ENCODE assay signal across 14 cellular contexts in genomic region chr17:55451758-55452468, GRCh38. TPM values are rescaled to one million over a fixed set of nuclear protein-coding genes. Genes with fewer than 3 reads are reported as not detected.
DNase-seq lines count a peak whose midpoint lies in the region; ATAC-seq, FAIRE-seq and TF ChIP-seq lines count a peak whose summit lies in the region.
"Had no signal": no experiment of that assay in that cellular context is flagged by ENCODE, and none has a peak within 500 bp of the region (broad histone marks: within the 10 kb centered on the region; RNA-seq: fewer than 3 reads in every experiment).

No MANE protein-coding gene starts in this region.

- H3K4me1 Mint-ChIP-seq in MCF 10A (ENCODE audit: insufficient read depth, unreplicated experiment): peaks cover 30% of the 10 kb centered on the region
- H3K4me1 Mint-ChIP-seq in activated naive CD4-positive, alpha-beta T cell treated with anti-CD3 and anti-CD28 coated beads, Interleukin-2, amount 10 ng/mL, durations not matched to agents 7 days and 5 days: peaks cover 19% of the 10 kb centered on the region

- no peak for TF ChIP-seq CTCF in MCF 10A (IDR thresholded peaks at IDR 0.05; ENCODE audit: unreplicated experiment)
- no peak for TF ChIP-seq CTCF in breast epithelium (IDR thresholded peaks at IDR 0.05)
- TF ChIP-seq CTCF in HepG2 (CRISPR knock-in tag; IDR thresholded peaks at IDR 0.05): no peak
- TF ChIP-seq CTCF in transverse colon (IDR thresholded peaks at IDR 0.05): no peak

- H3K4me1 ChIP-seq in breast epithelium (no peaks in the 10 kb centered on the region), HepG2 (ENCODE audit: insufficient read depth, low read length) (peaks cover 97% of the 10 kb centered on the region), transverse colon (peaks cover 7 to 76% (median 28%) of the 10 kb centered on the region in 4 donors)

- no peaks in the 10 kb centered on the region for H3K9me3 Mint-ChIP-seq in MCF 10A (ENCODE audit: unreplicated experiment)
- H3K9me3 Mint-ChIP-seq in activated naive CD4-positive, alpha-beta T cell treated with anti-CD3 and anti-CD28 coated beads, Interleukin-2, amount 10 ng/mL, durations not matched to agents 7 days and 5 days: peaks cover 2% of the 10 kb centered on the region
- H3K9me3 Mint-ChIP-seq: activated naive CD8-positive, alpha-beta T cell treated with anti-CD3 and anti-CD28 coated beads for 36 hours had no signal

- TF ChIP-seq RAD21 in HepG2 (CRISPR knock-in tag; IDR thresholded peaks at IDR 0.05): no peak

- CTCF ChIA-PET in MCF 10A (lab: Yijun Ruan, JAX): interaction anchor here (0.7 to 0.8 kb wide), 2 partner anchors 11 to 40 kb away, joined by 3 read pairs; no protein-coding TSS in a partner anchor
- CTCF ChIA-PET in HepG2 (lab: Yijun Ruan, JAX; ENCODE audit: low intra/inter-chr PET ratio, low total read pairs): no interaction called here
- CTCF ChIA-PET in activated naive CD4-positive, alpha-beta T cell treated with anti-CD3 and anti-CD28 coated beads, Interleukin-2, amount 10 ng/mL, durations not matched to agents 7 days and 5 days (lab: Charles Lee): no interaction called here

- H3K9ac ChIP-seq in SK-N-MC (ENCODE audit: insufficient read length) (no peak overlapping the region), HepG2 (ENCODE audit: insufficient read depth, low read depth, low read length) (peak overlapping the region; percentile 5; the same call in 1 of the 2 replicates)

- no TSS peak for BruUV-seq in MCF 10A (replicated peaks; lab: Mats Ljungman, UMichigan)
- no TSS peak for BruUV-seq in HepG2 (replicated peaks; lab: Mats Ljungman, UMichigan)

- TF ChIP-seq POLR2A in breast epithelium (IDR thresholded peaks at IDR 0.05): no peak
- TF ChIP-seq POLR2A in HepG2 (IDR thresholded peaks at IDR 0.05; ENCODE audit: insufficient read depth in 1 of 2, low read depth in 2 of 2, low read length in 2 of 2): no peak
- TF ChIP-seq POLR2A in transverse colon (IDR thresholded peaks at IDR 0.05): no peak

- H2AFZ ChIP-seq in HepG2 (ENCODE audit: low read length): no peak overlapping the region

- H3K36me3 ChIP-seq in breast epithelium (no peaks in the 10 kb centered on the region), SK-N-MC (ENCODE audit: insufficient read depth, low read length) (no peaks in the 10 kb centered on the region), HepG2 (replicated peaks in 1 of 2; ENCODE audit: control insufficient read depth in 1 of 2, insufficient read depth in 2 of 2, low read length in 2 of 2) (no peaks in the 10 kb centered on the region), transverse colon (no peaks in the 10 kb centered on the region), MG63 (no peaks in the 10 kb centered on the region)

- intact Hi-C loops in MCF 10A (cut with micrococcal nuclease) (no loop called here), breast epithelium (cut with DNase I; ENCODE audit: low total_unique reads) (no loop called here), HepG2 (cut with micrococcal nuclease; ENCODE audit: unreplicated experiment) (no loop called here), transverse colon (cut with DNase I; ENCODE audit: low total_unique reads) (no loop called here)

- peaks cover 6% of the 10 kb centered on the region for H3K36me3 Mint-ChIP-seq in MCF 10A (ENCODE audit: insufficient read depth, unreplicated experiment)
- H3K36me3 Mint-ChIP-seq in activated naive CD4-positive, alpha-beta T cell treated with anti-CD3 and anti-CD28 coated beads, Interleukin-2, amount 10 ng/mL, durations not matched to agents 7 days and 5 days: no peaks in the 10 kb centered on the region
- H3K36me3 Mint-ChIP-seq: activated naive CD8-positive, alpha-beta T cell treated with anti-CD3 and anti-CD28 coated beads for 36 hours had no signal

- no peaks in the 10 kb centered on the region for H3K79me2 ChIP-seq in HepG2 (ENCODE audit: insufficient read depth, low read length)

- no peaks in the 10 kb centered on the region for H4K20me1 ChIP-seq in HepG2 (ENCODE audit: insufficient read depth, low read length)

- no peaks in the 10 kb centered on the region for H3K27me3 Mint-ChIP-seq in MCF 10A (ENCODE audit: insufficient read depth, unreplicated experiment)
- H3K27me3 Mint-ChIP-seq in activated naive CD4-positive, alpha-beta T cell treated with anti-CD3 and anti-CD28 coated beads, Interleukin-2, amount 10 ng/mL, durations not matched to agents 7 days and 5 days: peaks cover 9% of the 10 kb centered on the region

- DNase-seq in MCF 10A (ENCODE audit: unreplicated experiment) (no peak), breast epithelium (ENCODE audit: low spot score in 2 of 2) (no peak), SK-N-MC (ENCODE audit: low read depth, low spot score) (no peak), HepG2 (ENCODE audit: low spot score) (no peak), transverse colon (no peak), MG63 (no peak)
- DNase-seq in activated naive CD4-positive, alpha-beta T cell treated with anti-CD3 and anti-CD28 coated beads, Interleukin-2, amount 10 ng/mL, durations not matched to agents 7 days and 5 days: no peak
- DNase-seq: 8988T; activated CD4-positive, alpha-beta T cell treated with anti-CD3 and anti-CD28 coated beads, Interleukin-2, amount 50 U/mL, for 1 hour; activated naive CD8-positive, alpha-beta T cell treated with anti-CD3 and anti-CD28 coated beads for 36 hours; NCI-H345; posterior cingulate gyrus had no signal

- H3K4me3 Mint-ChIP-seq in MCF 10A (ENCODE audit: unreplicated experiment): no peak overlapping the region
- H3K4me3 Mint-ChIP-seq in activated naive CD4-positive, alpha-beta T cell treated with anti-CD3 and anti-CD28 coated beads, Interleukin-2, amount 10 ng/mL, durations not matched to agents 7 days and 5 days: no peak overlapping the region
- H3K4me3 Mint-ChIP-seq: activated naive CD8-positive, alpha-beta T cell treated with anti-CD3 and anti-CD28 coated beads for 36 hours had no signal

- in situ Hi-C loops in HepG2 (cut with HindIII; ENCODE audit: extremely low pct_ligation_motif_present, low pct_unique_long_range_greater_than_20kb) (no loop called here), transverse colon (cut with MboI; ENCODE audit: low pct_ligation_motif_present in 1 of 4, low pct_unique_long_range_greater_than_20kb in 1 of 4, low sequenced_read_pairs in 3 of 4) (no loop called here)

- H3K9me3 ChIP-seq in breast epithelium: no peaks in the 10 kb centered on the region
- H3K9me3 ChIP-seq in SK-N-MC (ENCODE audit: low read depth, low read length): no peaks in the 10 kb centered on the region
- H3K9me3 ChIP-seq in HepG2 (ENCODE audit: low read length): no peaks in the 10 kb centered on the region
- H3K9me3 ChIP-seq in transverse colon: no peaks in the 10 kb centered on the region
- H3K9me3 ChIP-seq in MG63: no peaks in the 10 kb centered on the region

- H3K4me3 ChIP-seq in breast epithelium (no peak overlapping the region), SK-N-MC (0 out of 2 replicates have a peak overlapping the region, but pooled peaks have one; percentile 7), HepG2 (replicated peaks in 1 of 3; ENCODE audit: insufficient read depth in 1 of 3, low read depth in 2 of 3, low read length in 3 of 3) (no peak overlapping the region), transverse colon (no peak overlapping the region), MG63 (no peak overlapping the region)

- H3K27ac ChIP-seq in breast epithelium (peak overlapping the region in 1 of 2 donors; percentile 76), SK-N-MC (no peak overlapping the region), HepG2 (ENCODE audit: extremely low read length, insufficient read depth, low read length) (peak overlapping the region; percentile 58), transverse colon (peak overlapping the region; percentile 58 to 75 (median 61))

- 86% methylated on average over 3 of the region's 3 CpGs for WGBS in HepG2 (ENCODE audit: low lambda C conversion rate)
- whole genome bisulfite sequencing in transverse colon (ENCODE audit: low coverage in 1 of 2), 2 donors: 82 to 88% methylated on average over 2 to 3 of the region's 3 CpGs

- no peak for FAIRE-seq in HepG2 (lab: Jason Lieb, UNC)

- ATAC-seq in HepG2 (peak; percentile 21), GM18870 (IDR thresholded peaks at IDR 0.05; ENCODE audit: unreplicated experiment) (no peak)

- no peak overlapping the region for H3K4me2 ChIP-seq in HepG2 (ENCODE audit: low read depth, low read length)

- H3K27ac Mint-ChIP-seq in MCF 10A (ENCODE audit: low read depth, unreplicated experiment): peak overlapping the region; percentile 36
- H3K27ac Mint-ChIP-seq in activated naive CD4-positive, alpha-beta T cell treated with anti-CD3 and anti-CD28 coated beads, Interleukin-2, amount 10 ng/mL, durations not matched to agents 7 days and 5 days: no peak overlapping the region
- H3K27ac Mint-ChIP-seq: activated naive CD8-positive, alpha-beta T cell treated with anti-CD3 and anti-CD28 coated beads for 36 hours had no signal

- H3K27me3 ChIP-seq in breast epithelium (no peaks in the 10 kb centered on the region), HepG2 (ENCODE audit: control insufficient read depth in 1 of 2, insufficient read depth in 2 of 2, low read length in 2 of 2) (no peaks in the 10 kb centered on the region), transverse colon (no peaks in the 10 kb centered on the region), MG63 (no peaks in the 10 kb centered on the region)

- TF ChIP-seq EP300 in HepG2 (IDR thresholded peaks at IDR 0.05; ENCODE audit: low read depth in 2 of 2, low read length in 2 of 2) (no peak), HepG2 (CRISPR knock-in tag; IDR thresholded peaks at IDR 0.05; ENCODE audit: borderline replicate concordance) (no peak), transverse colon (IDR thresholded peaks at IDR 0.05; ENCODE audit: low read depth) (peak; percentile 9)

- POLR2A ChIA-PET in MCF 10A (lab: Yijun Ruan, JAX): interaction anchor here (0.7 to 1.2 kb wide), 2 partner anchors 18 to 19 kb away, joined by 3 to 4 read pairs; no protein-coding TSS in a partner anchor
- POLR2A ChIA-PET in HepG2 (lab: Yijun Ruan, JAX): interaction anchor here (0.8 to 1.4 kb wide), 4 partner anchors 19 to 166 kb away, joined by 3 to 14 read pairs (median 4); no protein-coding TSS in a partner anchor

RNA-seq across cellular contexts. Expression of gene MMD, which starts 30.3 kb away (rescaled TPM):
- total RNA-seq in MCF 10A (2022) (4.5 and 5.9 TPM in 2 replicates), breast epithelium (100 to 1,000 TPM in 1 of 3 donors, 10 to 100 TPM in 2; 28.0 to 140 (median 34.1) TPM), HepG2 (2016; rRNA removed; fragmentation: Illumina TruSeq; extraction: Trizol) (121 and 137 TPM in 2 replicates), transverse colon (10 to 100 TPM in 3 of 4 donors, 1 to 10 TPM in 1; 4.8 to 18.9 (median 14.3) TPM)
- 99.7 and 114 TPM in 2 replicates for total RNA-seq in HepG2 (2016; cell fraction: cytosol; rRNA removed; fragmentation: Illumina TruSeq; extraction: Trizol; ENCODE audit: low read depth)
- total RNA-seq in HepG2 (2016; cell fraction: insoluble cytoplasmic fraction; rRNA removed; fragmentation: Illumina TruSeq; extraction: Trizol): 116 and 133 TPM in 2 replicates
- 235 and 252 TPM in 2 replicates for total RNA-seq in HepG2 (2016; cell fraction: membrane; rRNA removed; fragmentation: Illumina TruSeq; extraction: Trizol)
- total RNA-seq in HepG2 (2016; cell fraction: nucleus; rRNA removed; fragmentation: Illumina TruSeq; extraction: Trizol): 88.1 and 105 TPM in 2 replicates
- 183 and 225 TPM in 2 replicates for polyA plus RNA-seq in HepG2 (2011; rRNA removed)
- polyA plus RNA-seq in HepG2 (2011; cell fraction: cytosol; rRNA removed): 146 and 162 TPM in 2 replicates
- 117 and 147 TPM in 2 replicates for polyA plus RNA-seq in HepG2 (2011; cell fraction: nucleus; rRNA removed)
- 189 and 194 TPM in 2 replicates for polyA plus RNA-seq in HepG2 (2012)
- 146 and 160 TPM in 2 replicates for polyA plus RNA-seq in HepG2 (2016; cell fraction: cytosol; fragmentation: Illumina TruSeq; extraction: Trizol; ENCODE audit: low read depth)
- polyA plus RNA-seq in HepG2 (2016; cell fraction: insoluble cytoplasmic fraction; fragmentation: Illumina TruSeq; extraction: Trizol; ENCODE audit: low read depth): 156 and 164 TPM in 2 replicates
- 231 and 245 TPM in 2 replicates for polyA plus RNA-seq in HepG2 (2016; cell fraction: membrane; fragmentation: Illumina TruSeq; extraction: Trizol; ENCODE audit: low read depth)
- 151 and 156 TPM in 2 replicates for polyA plus RNA-seq in HepG2 (2016; cell fraction: nucleus; fragmentation: Illumina TruSeq; extraction: Trizol; ENCODE audit: insufficient read depth, low read depth)
- polyA minus RNA-seq in HepG2 (2011; rRNA and poly(A)+ RNA removed; ENCODE audit: low replicate concordance): 4.3 and 244 TPM in 2 replicates
- 111 and 112 TPM in 2 replicates for polyA minus RNA-seq in HepG2 (2011; cell fraction: cytosol; rRNA and poly(A)+ RNA removed)
- 154 and 170 TPM in 2 replicates for polyA minus RNA-seq in HepG2 (2011; cell fraction: nucleus; rRNA and poly(A)+ RNA removed)
- 6.3 and 6.8 TPM in 2 replicates for total RNA-seq in MG63 (2014; rRNA removed; shearing (Covaris generic); ENCODE audit: low replicate concordance)

RNA-seq across cellular contexts. Expression of gene SMIM36, which starts 59.3 kb away (rescaled TPM):
- total RNA-seq in MCF 10A (2022) (not detected in 2 replicates), breast epithelium (not detected), HepG2 (2016; rRNA removed; fragmentation: Illumina TruSeq; extraction: Trizol) (not detected in 2 replicates), transverse colon (not detected)
- not detected in 2 replicates for total RNA-seq in HepG2 (2016; cell fraction: cytosol; rRNA removed; fragmentation: Illumina TruSeq; extraction: Trizol; ENCODE audit: low read depth)
- not detected in 2 replicates for total RNA-seq in HepG2 (2016; cell fraction: insoluble cytoplasmic fraction; rRNA removed; fragmentation: Illumina TruSeq; extraction: Trizol)
- total RNA-seq in HepG2 (2016; cell fraction: membrane; rRNA removed; fragmentation: Illumina TruSeq; extraction: Trizol): not detected in 2 replicates
- not detected in 2 replicates for total RNA-seq in HepG2 (2016; cell fraction: nucleus; rRNA removed; fragmentation: Illumina TruSeq; extraction: Trizol)
- polyA plus RNA-seq in HepG2 (2011; rRNA removed): not detected in 2 replicates
- polyA plus RNA-seq in HepG2 (2011; cell fraction: cytosol; rRNA removed): not detected in 2 replicates
- not detected in 2 replicates for polyA plus RNA-seq in HepG2 (2011; cell fraction: nucleus; rRNA removed)
- not detected in 2 replicates for polyA plus RNA-seq in HepG2 (2012)
- polyA plus RNA-seq in HepG2 (2016; cell fraction: cytosol; fragmentation: Illumina TruSeq; extraction: Trizol; ENCODE audit: low read depth): not detected in 2 replicates
- polyA plus RNA-seq in HepG2 (2016; cell fraction: insoluble cytoplasmic fraction; fragmentation: Illumina TruSeq; extraction: Trizol; ENCODE audit: low read depth): not detected in 2 replicates
- not detected in 2 replicates for polyA plus RNA-seq in HepG2 (2016; cell fraction: membrane; fragmentation: Illumina TruSeq; extraction: Trizol; ENCODE audit: low read depth)
- not detected in 2 replicates for polyA plus RNA-seq in HepG2 (2016; cell fraction: nucleus; fragmentation: Illumina TruSeq; extraction: Trizol; ENCODE audit: insufficient read depth, low read depth)
- polyA minus RNA-seq in HepG2 (2011; rRNA and poly(A)+ RNA removed; ENCODE audit: low replicate concordance): not detected in 2 replicates
- not detected in 2 replicates for polyA minus RNA-seq in HepG2 (2011; cell fraction: cytosol; rRNA and poly(A)+ RNA removed)
- polyA minus RNA-seq in HepG2 (2011; cell fraction: nucleus; rRNA and poly(A)+ RNA removed): not detected in 2 replicates
- total RNA-seq in MG63 (2014; rRNA removed; shearing (Covaris generic); ENCODE audit: low replicate concordance): not detected in 2 replicates
- total RNA-seq: activated naive CD8-positive, alpha-beta T cell treated with anti-CD3 and anti-CD28 coated beads for 36 hours; SK-MEL-5 had no signal
